Comparison of ENCODE assay signal across 8 cellular contexts in the genomic region with DNA sequence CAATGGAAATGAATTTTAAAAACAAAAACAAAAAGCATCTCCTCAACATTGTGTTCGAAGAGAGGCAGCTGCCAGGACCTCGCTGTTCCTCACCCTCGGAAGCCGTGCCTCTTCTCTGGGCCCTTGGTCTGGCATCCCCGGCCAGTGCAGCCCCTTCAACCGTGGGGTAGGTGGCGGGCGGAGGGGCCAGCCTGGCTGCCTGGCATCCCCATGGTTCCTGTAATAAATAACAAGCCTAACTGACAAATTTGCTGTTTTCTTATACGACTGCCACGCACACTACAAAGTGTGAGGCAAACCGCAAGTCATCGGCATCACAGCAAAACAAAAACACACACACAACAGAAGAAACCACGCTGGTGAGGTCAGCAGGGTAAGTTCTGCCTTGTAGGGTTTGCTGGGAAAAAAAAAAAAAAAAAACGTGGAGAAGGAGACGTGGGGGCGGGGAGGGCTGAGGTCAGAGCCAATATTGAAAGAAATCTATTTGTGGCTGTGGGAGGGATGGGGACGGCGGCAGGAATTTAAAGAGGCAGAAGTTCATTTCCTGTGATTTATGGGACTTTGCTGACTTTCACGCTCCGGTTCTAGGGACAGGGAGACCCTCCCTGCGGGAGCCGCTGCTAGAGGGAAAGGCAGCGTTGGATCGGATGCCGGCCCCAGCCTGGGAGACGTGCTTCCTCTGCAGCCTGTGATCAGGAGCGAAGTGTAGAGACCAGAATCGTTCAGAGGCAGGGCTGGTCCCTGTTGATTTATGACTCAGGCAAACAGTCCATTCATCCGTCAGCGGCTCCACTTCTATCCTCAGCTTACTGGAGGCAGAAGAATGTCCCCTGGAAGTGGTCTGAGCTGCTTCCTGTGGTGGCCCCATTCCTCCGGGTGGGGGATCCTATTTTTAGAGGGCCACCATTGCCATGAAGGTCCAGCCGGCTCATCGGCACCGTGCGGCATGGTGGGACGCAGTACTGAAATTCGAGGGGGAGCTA.
A peak's percentile ranks its signal among the peaks of the same experiment; 100 is the strongest.
DNase-seq lines count a peak whose midpoint lies in the region; ATAC-seq and TF ChIP-seq lines count a peak whose summit lies in the region.

No MANE protein-coding gene starts in this region.

- H3K27ac Mint-ChIP-seq in central memory CD8-positive, alpha-beta T cell (ENCODE audit: low read depth), result no peak overlapping the region
- peak overlapping the region in 1 of 7 donors; percentile 72 for H3K27ac Mint-ChIP-seq in CD14-positive monocyte

- H3K4me3 ChIP-seq in liver (ENCODE audit: low read depth in 1 of 3, low read length in 3 of 3) (peak overlapping the region in 1 of 3 donors; percentile 19), ovary (no peak overlapping the region), colonic mucosa (no peak overlapping the region)

- H3K9me3 ChIP-seq in liver (ENCODE audit: control insufficient read depth in 4 of 4, low read length in 3 of 4) (no peaks in the 10 kb centered on the region), ovary (no peaks in the 10 kb centered on the region), colonic mucosa (no peaks in the 10 kb centered on the region)

- H3K27ac ChIP-seq in liver (ENCODE audit: low read depth in 1 of 2, low read length in 2 of 2) (peak overlapping the region; percentile 32 to 60), ovary (no peak overlapping the region), colonic mucosa (no peak overlapping the region)

- no peaks in the 10 kb centered on the region for H3K9me3 Mint-ChIP-seq in central memory CD8-positive, alpha-beta T cell
- H3K9me3 Mint-ChIP-seq in CD14-positive monocyte, result peaks cover 0 to 4% (median 0%) of the 10 kb centered on the region in 7 donors

- H3K4me3 Mint-ChIP-seq in central memory CD8-positive, alpha-beta T cell, result peak overlapping the region; percentile 31
- H3K4me3 Mint-ChIP-seq in CD14-positive monocyte, result peak overlapping the region in 1 of 2 donors; percentile 33

- WGBS in liver, result 28% methylated on average over 37 of the region's 37 CpGs
- WGBS in ovary, 3 donors, result 20 to 24% (median 23%) methylated on average over 37 of the region's 37 CpGs

- peaks cover 2% of the 10 kb centered on the region for H3K36me3 Mint-ChIP-seq in central memory CD8-positive, alpha-beta T cell (ENCODE audit: insufficient read depth)
- peaks cover 0 to 3% of the 10 kb centered on the region in 2 donors for H3K36me3 Mint-ChIP-seq in CD14-positive monocyte

- H3K27me3 ChIP-seq in liver (ENCODE audit: control insufficient read depth in 4 of 4, insufficient read depth in 4 of 4, low read length in 3 of 4), result peaks cover 0 to 3% (median 0%) of the 10 kb centered on the region in 4 donors
- H3K27me3 ChIP-seq in ovary, result no peaks in the 10 kb centered on the region
- H3K27me3 ChIP-seq in colonic mucosa, result no peaks in the 10 kb centered on the region

- TF ChIP-seq EP300 in ovary (IDR thresholded peaks at IDR 0.05), result no peak

- intact Hi-C loops in ovary (cut with DNase I), result no loop called here
- intact Hi-C loops in colonic mucosa (cut with DNase I), result no loop called here
- intact Hi-C loops in CD14-positive monocyte (cut with micrococcal nuclease), result no loop called here

- no peak for TF ChIP-seq RAD21 in liver (IDR thresholded peaks at IDR 0.05)

- H3K36me3 ChIP-seq in liver (ENCODE audit: control insufficient read depth in 4 of 4, insufficient read depth in 3 of 4, low read depth in 1 of 4, low read length in 3 of 4), result no peaks in the 10 kb centered on the region
- H3K36me3 ChIP-seq in ovary, result no peaks in the 10 kb centered on the region
- H3K36me3 ChIP-seq in colonic mucosa, result no peaks in the 10 kb centered on the region

- TF ChIP-seq CTCF in liver (IDR thresholded peaks at IDR 0.05; ENCODE audit: low read depth, low read length, missing input control) (no peak), ovary (IDR thresholded peaks at IDR 0.05) (no peak), colonic mucosa (IDR thresholded peaks at IDR 0.05) (no peak), CD14-positive monocyte (IDR thresholded peaks at IDR 0.05) (no peak)

- TF ChIP-seq POLR2A in ovary (IDR thresholded peaks at IDR 0.05), result no peak

- H3K9ac ChIP-seq in liver (ENCODE audit: low read depth in 1 of 2, low read length in 2 of 2), result no peak overlapping the region
- H3K9ac ChIP-seq in colonic mucosa (ENCODE audit: low read depth in 2 of 2, low read length in 2 of 2), result no peak overlapping the region

- H3K4me1 Mint-ChIP-seq in central memory CD8-positive, alpha-beta T cell, result peaks cover 5% of the 10 kb centered on the region
- peaks cover 4% of the 10 kb centered on the region for H3K4me1 Mint-ChIP-seq in CD14-positive monocyte

- no peak for ATAC-seq in central memory CD8-positive, alpha-beta T cell (replicated peaks; ENCODE audit: extremely low read depth, poor library complexity, severe bottlenecking)

- peak; percentile 61 for DNase-seq in 8988T
- peak; percentile 88 for DNase-seq in HT1080 (ENCODE audit: low read depth)
- DNase-seq in central memory CD8-positive, alpha-beta T cell (ENCODE audit: low spot score in 2 of 2), result no peak
- DNase-seq in GM19238 (ENCODE audit: insufficient read length, low spot score), result no peak
- DNase-seq in ovary, result no peak
- DNase-seq in colonic mucosa, result no peak
- no peak for DNase-seq in CD14-positive monocyte (ENCODE audit: low spot score)

- H3K4me1 ChIP-seq in liver (ENCODE audit: control insufficient read depth in 4 of 4, insufficient read depth in 4 of 4, low read length in 3 of 4) (peaks cover 0 to 2% (median 0%) of the 10 kb centered on the region in 4 donors), ovary (ENCODE audit: insufficient read depth) (no peaks in the 10 kb centered on the region), colonic mucosa (no peaks in the 10 kb centered on the region)

- peaks cover 81% of the 10 kb centered on the region for H3K27me3 Mint-ChIP-seq in central memory CD8-positive, alpha-beta T cell
- H3K27me3 Mint-ChIP-seq in CD14-positive monocyte (ENCODE audit: low read depth in 3 of 3), result peaks cover 33 to 44% (median 43%) of the 10 kb centered on the region in 3 donors

TF ChIP-seq in liver, 16 proteins besides CTCF, POLR2A, EP300 and RAD21:
- TF ChIP-seq EGR1 (IDR thresholded peaks at IDR 0.05; ENCODE audit: low read depth in 2 of 2), result no peak
- TF ChIP-seq, protein P1, sequence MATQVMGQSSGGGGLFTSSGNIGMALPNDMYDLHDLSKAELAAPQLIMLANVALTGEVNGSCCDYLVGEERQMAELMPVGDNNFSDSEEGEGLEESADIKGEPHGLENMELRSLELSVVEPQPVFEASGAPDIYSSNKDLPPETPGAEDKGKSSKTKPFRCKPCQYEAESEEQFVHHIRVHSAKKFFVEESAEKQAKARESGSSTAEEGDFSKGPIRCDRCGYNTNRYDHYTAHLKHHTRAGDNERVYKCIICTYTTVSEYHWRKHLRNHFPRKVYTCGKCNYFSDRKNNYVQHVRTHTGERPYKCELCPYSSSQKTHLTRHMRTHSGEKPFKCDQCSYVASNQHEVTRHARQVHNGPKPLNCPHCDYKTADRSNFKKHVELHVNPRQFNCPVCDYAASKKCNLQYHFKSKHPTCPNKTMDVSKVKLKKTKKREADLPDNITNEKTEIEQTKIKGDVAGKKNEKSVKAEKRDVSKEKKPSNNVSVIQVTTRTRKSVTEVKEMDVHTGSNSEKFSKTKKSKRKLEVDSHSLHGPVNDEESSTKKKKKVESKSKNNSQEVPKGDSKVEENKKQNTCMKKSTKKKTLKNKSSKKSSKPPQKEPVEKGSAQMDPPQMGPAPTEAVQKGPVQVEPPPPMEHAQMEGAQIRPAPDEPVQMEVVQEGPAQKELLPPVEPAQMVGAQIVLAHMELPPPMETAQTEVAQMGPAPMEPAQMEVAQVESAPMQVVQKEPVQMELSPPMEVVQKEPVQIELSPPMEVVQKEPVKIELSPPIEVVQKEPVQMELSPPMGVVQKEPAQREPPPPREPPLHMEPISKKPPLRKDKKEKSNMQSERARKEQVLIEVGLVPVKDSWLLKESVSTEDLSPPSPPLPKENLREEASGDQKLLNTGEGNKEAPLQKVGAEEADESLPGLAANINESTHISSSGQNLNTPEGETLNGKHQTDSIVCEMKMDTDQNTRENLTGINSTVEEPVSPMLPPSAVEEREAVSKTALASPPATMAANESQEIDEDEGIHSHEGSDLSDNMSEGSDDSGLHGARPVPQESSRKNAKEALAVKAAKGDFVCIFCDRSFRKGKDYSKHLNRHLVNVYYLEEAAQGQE (IDR thresholded peaks at IDR 0.05), result no peak
- TF ChIP-seq HNF4A (conservative IDR thresholded peaks at IDR 0.05), result no peak
- no peak for TF ChIP-seq TAF1 (conservative IDR thresholded peaks at IDR 0.05)
- TF ChIP-seq, protein P2, sequence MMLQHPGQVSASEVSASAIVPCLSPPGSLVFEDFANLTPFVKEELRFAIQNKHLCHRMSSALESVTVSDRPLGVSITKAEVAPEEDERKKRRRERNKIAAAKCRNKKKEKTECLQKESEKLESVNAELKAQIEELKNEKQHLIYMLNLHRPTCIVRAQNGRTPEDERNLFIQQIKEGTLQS (IDR thresholded peaks at IDR 0.05), result no peak
- no peak for TF ChIP-seq GABPA (IDR thresholded peaks at IDR 0.05 in 1 of 2, conservative IDR thresholded peaks at IDR 0.05 in 1 of 2)
- TF ChIP-seq YY1 (IDR thresholded peaks at IDR 0.05), result no peak
- no peak for TF ChIP-seq NR2F2 (IDR thresholded peaks at IDR 0.05)
- no peak for TF ChIP-seq JUND (IDR thresholded peaks at IDR 0.05)
- TF ChIP-seq RXRA (IDR thresholded peaks at IDR 0.05), result no peak
- TF ChIP-seq FOXA2 (IDR thresholded peaks at IDR 0.05), result no peak
- TF ChIP-seq, protein P3, sequence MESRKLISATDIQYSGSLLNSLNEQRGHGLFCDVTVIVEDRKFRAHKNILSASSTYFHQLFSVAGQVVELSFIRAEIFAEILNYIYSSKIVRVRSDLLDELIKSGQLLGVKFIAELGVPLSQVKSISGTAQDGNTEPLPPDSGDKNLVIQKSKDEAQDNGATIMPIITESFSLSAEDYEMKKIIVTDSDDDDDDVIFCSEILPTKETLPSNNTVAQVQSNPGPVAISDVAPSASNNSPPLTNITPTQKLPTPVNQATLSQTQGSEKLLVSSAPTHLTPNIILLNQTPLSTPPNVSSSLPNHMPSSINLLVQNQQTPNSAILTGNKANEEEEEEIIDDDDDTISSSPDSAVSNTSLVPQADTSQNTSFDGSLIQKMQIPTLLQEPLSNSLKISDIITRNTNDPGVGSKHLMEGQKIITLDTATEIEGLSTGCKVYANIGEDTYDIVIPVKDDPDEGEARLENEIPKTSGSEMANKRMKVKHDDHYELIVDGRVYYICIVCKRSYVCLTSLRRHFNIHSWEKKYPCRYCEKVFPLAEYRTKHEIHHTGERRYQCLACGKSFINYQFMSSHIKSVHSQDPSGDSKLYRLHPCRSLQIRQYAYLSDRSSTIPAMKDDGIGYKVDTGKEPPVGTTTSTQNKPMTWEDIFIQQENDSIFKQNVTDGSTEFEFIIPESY (IDR thresholded peaks at IDR 0.05), result no peak
- TF ChIP-seq, protein P4, sequence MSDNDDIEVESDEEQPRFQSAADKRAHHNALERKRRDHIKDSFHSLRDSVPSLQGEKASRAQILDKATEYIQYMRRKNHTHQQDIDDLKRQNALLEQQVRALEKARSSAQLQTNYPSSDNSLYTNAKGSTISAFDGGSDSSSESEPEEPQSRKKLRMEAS (IDR thresholded peaks at IDR 0.05), result no peak

Comparison
In these comparisons a context has a peak if more than half of its experiments do, and no peak if none do; other contexts are left out.
1. DNase-seq: peak in 8988T (single experiment) and HT1080 (single experiment); none in central memory CD8-positive, alpha-beta T cell (0 of 2), GM19238 (single experiment), ovary (0 of 5), colonic mucosa (single experiment) and CD14-positive monocyte (single experiment).
2. H3K27ac ChIP-seq: peak in liver (2 of 2); none in ovary (0 of 2) and colonic mucosa (single experiment).